Comparison of ENCODE assay signal across 16 cellular contexts in the genomic region with DNA sequence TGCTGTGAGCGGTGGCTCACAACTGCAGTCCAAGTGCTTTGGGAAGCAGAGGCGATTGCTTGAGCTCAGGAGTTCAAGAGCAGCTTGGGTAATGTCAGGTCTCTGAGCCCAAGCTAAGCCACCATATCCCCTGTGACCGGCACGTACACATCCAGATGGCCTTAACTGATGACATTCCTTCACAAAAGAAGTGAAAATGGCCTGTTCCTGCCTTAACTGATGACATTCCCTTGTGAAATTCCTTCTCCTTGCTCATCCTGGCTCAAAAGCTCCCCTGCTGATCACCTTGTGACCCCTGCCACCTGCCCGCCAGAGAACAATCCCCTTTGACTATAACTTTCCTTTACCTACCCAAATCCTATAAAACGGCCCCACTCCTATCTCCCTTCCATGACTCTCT. TPM values are rescaled to one million over a fixed set of nuclear protein-coding genes. Genes with fewer than 3 reads are reported as not detected.
DNase-seq lines count a peak whose midpoint lies in the region; ATAC-seq, FAIRE-seq and TF ChIP-seq lines count a peak whose summit lies in the region.
"Had no signal": no experiment of that assay in that cellular context is flagged by ENCODE, and none has a peak within 500 bp of the region (broad histone marks: within the 10 kb centered on the region; RNA-seq: fewer than 3 reads in every experiment).

No MANE protein-coding gene starts in this region.

- peak overlapping the region; percentile 52 for H3K4me3 Mint-ChIP-seq in activated CD4-positive, alpha-beta memory T cell treated with anti-CD3 and anti-CD28 coated beads, Interleukin-2, amount 10 ng/mL, durations not matched to agents 7 days and 5 days
- H3K4me3 Mint-ChIP-seq in stimulated activated naive B cell treated with anti-CD40 and anti-IgM and Interleukin-4, amounts not matched to agents 10 μg/mL and 1 μg/mL and 100 μg/mL, for 72 hours, result peak overlapping the region; percentile 22 to 66
- H3K4me3 Mint-ChIP-seq: activated B cell treated with CpG ODN at 0.5 μM for 24 hours had no signal

- no peaks in the 10 kb centered on the region for H3K27me3 ChIP-seq in left ventricle myocardium inferior (ENCODE audit: low read depth)
- H3K27me3 ChIP-seq in iPS-20b (ENCODE audit: insufficient read depth, low read length), result no peaks in the 10 kb centered on the region
- H3K27me3 ChIP-seq in transverse colon, result no peaks in the 10 kb centered on the region
- H3K27me3 ChIP-seq: Peyer's patch had no signal

- TF ChIP-seq POLR2A in transverse colon (IDR thresholded peaks at IDR 0.05), result no peak

- H3K27me3 Mint-ChIP-seq in activated CD4-positive, alpha-beta memory T cell treated with anti-CD3 and anti-CD28 coated beads, Interleukin-2, amount 10 ng/mL, durations not matched to agents 7 days and 5 days, result no peaks in the 10 kb centered on the region
- H3K27me3 Mint-ChIP-seq in stimulated activated naive B cell treated with anti-CD40 and anti-IgM and Interleukin-4, amounts not matched to agents 10 μg/mL and 1 μg/mL and 100 μg/mL, for 72 hours, result no peaks in the 10 kb centered on the region
- H3K27me3 Mint-ChIP-seq: activated B cell treated with CpG ODN at 0.5 μM for 24 hours had no signal

- no peak for TF ChIP-seq EP300 in transverse colon (IDR thresholded peaks at IDR 0.05; ENCODE audit: low read depth)

- no peak for ATAC-seq in left ventricle myocardium superior
- no peak for ATAC-seq in stimulated activated naive B cell treated with anti-CD40 and anti-IgM and Interleukin-4, amounts not matched to agents 10 μg/mL and 1 μg/mL and 100 μg/mL, for 72 hours (replicated peaks)

- H3K36me3 Mint-ChIP-seq in activated CD4-positive, alpha-beta memory T cell treated with anti-CD3 and anti-CD28 coated beads, Interleukin-2, amount 10 ng/mL, durations not matched to agents 7 days and 5 days (ENCODE audit: low read depth), result peaks cover 76% of the 10 kb centered on the region
- H3K36me3 Mint-ChIP-seq in stimulated activated naive B cell treated with anti-CD40 and anti-IgM and Interleukin-4, amounts not matched to agents 10 μg/mL and 1 μg/mL and 100 μg/mL, for 72 hours, result peaks cover 40 to 64% of the 10 kb centered on the region in 2 donors

- TF ChIP-seq CTCF in left ventricle myocardium inferior (IDR thresholded peaks at IDR 0.05; ENCODE audit: borderline replicate concordance), result no peak
- no peak for TF ChIP-seq CTCF in transverse colon (IDR thresholded peaks at IDR 0.05)

- H3K9me3 Mint-ChIP-seq in activated CD4-positive, alpha-beta memory T cell treated with anti-CD3 and anti-CD28 coated beads, Interleukin-2, amount 10 ng/mL, durations not matched to agents 7 days and 5 days, result no peaks in the 10 kb centered on the region
- H3K9me3 Mint-ChIP-seq in stimulated activated naive B cell treated with anti-CD40 and anti-IgM and Interleukin-4, amounts not matched to agents 10 μg/mL and 1 μg/mL and 100 μg/mL, for 72 hours, result no peaks in the 10 kb centered on the region
- H3K9me3 Mint-ChIP-seq: activated B cell treated with CpG ODN at 0.5 μM for 24 hours, brain had no signal

- in situ Hi-C loops in transverse colon (cut with MboI; ENCODE audit: low pct_ligation_motif_present in 1 of 4, low pct_unique_long_range_greater_than_20kb in 1 of 4, low sequenced_read_pairs in 3 of 4), result no loop called here

- POLR2A ChIA-PET in activated CD4-positive, alpha-beta memory T cell treated with anti-CD3 and anti-CD28 coated beads, Interleukin-2, amount 10 ng/mL, durations not matched to agents 7 days and 5 days (lab: Charles Lee), result interaction anchor here (2.0 kb wide), 1 partner anchor 10 kb away, joined by 5 read pairs; no protein-coding TSS in a partner anchor

- no peaks in the 10 kb centered on the region for H3K9me3 ChIP-seq in left ventricle myocardium inferior (replicated peaks)
- no peaks in the 10 kb centered on the region for H3K9me3 ChIP-seq in iPS-20b (ENCODE audit: insufficient read depth, low read depth, low read length)
- no peaks in the 10 kb centered on the region for H3K9me3 ChIP-seq in transverse colon
- H3K9me3 ChIP-seq: Peyer's patch had no signal

- H3K4me1 Mint-ChIP-seq in activated CD4-positive, alpha-beta memory T cell treated with anti-CD3 and anti-CD28 coated beads, Interleukin-2, amount 10 ng/mL, durations not matched to agents 7 days and 5 days, result peaks cover 75% of the 10 kb centered on the region
- H3K4me1 Mint-ChIP-seq in stimulated activated naive B cell treated with anti-CD40 and anti-IgM and Interleukin-4, amounts not matched to agents 10 μg/mL and 1 μg/mL and 100 μg/mL, for 72 hours, result peaks cover 39 to 69% of the 10 kb centered on the region in 2 donors

- H3K9ac ChIP-seq in iPS-20b (ENCODE audit: low read depth, low read length), result peak overlapping the region; percentile 57; the same call in 1 of the 2 replicates

- peak overlapping the region; percentile 96 for H3K27ac ChIP-seq in left ventricle myocardium inferior (replicated peaks)
- no peak overlapping the region for H3K27ac ChIP-seq in iPS-20b (ENCODE audit: low read length)
- H3K27ac ChIP-seq in transverse colon, result peak overlapping the region in 2 of 4 donors; percentile 18 to 25

- peak overlapping the region; percentile 65 for H3K27ac Mint-ChIP-seq in activated CD4-positive, alpha-beta memory T cell treated with anti-CD3 and anti-CD28 coated beads, Interleukin-2, amount 10 ng/mL, durations not matched to agents 7 days and 5 days
- H3K27ac Mint-ChIP-seq in stimulated activated naive B cell treated with anti-CD40 and anti-IgM and Interleukin-4, amounts not matched to agents 10 μg/mL and 1 μg/mL and 100 μg/mL, for 72 hours, result peak overlapping the region; percentile 27
- H3K27ac Mint-ChIP-seq: activated B cell treated with CpG ODN at 0.5 μM for 24 hours had no signal

- H3K4me1 ChIP-seq in left ventricle myocardium inferior (peaks cover 68% of the 10 kb centered on the region), iPS-20b (ENCODE audit: insufficient read depth, low read length) (peaks cover 28% of the 10 kb centered on the region), transverse colon (peaks cover 3 to 28% (median 9%) of the 10 kb centered on the region in 4 donors)

- no peak for FAIRE-seq in HTR-8/SVneo (lab: Jason Lieb, UNC)
- FAIRE-seq: D721Med had no signal

- peaks cover 28% of the 10 kb centered on the region for H3K36me3 ChIP-seq in left ventricle myocardium inferior
- peaks cover 38% of the 10 kb centered on the region for H3K36me3 ChIP-seq in iPS-20b (ENCODE audit: insufficient read depth, low read depth, low read length)
- peaks cover 0 to 9% (median 4%) of the 10 kb centered on the region in 4 donors for H3K36me3 ChIP-seq in transverse colon

- intact Hi-C loops in left ventricle myocardium inferior (cut with micrococcal nuclease), result loop anchor here (10.0 kb wide), 1 partner anchor 87 kb away; no protein-coding TSS in a partner anchor
- intact Hi-C loops in left ventricle myocardium superior (cut with micrococcal nuclease), result no loop called here
- intact Hi-C loops in transverse colon (cut with DNase I; ENCODE audit: low total_unique reads), result no loop called here

- no peak for DNase-seq in left ventricle myocardium inferior
- DNase-seq in left ventricle myocardium superior, result no peak
- no peak for DNase-seq in activated CD4-positive, alpha-beta memory T cell treated with anti-CD3 and anti-CD28 coated beads, Interleukin-2, amount 10 ng/mL, durations not matched to agents 7 days and 5 days
- DNase-seq in stimulated activated naive B cell treated with anti-CD40 and anti-IgM and Interleukin-4, amounts not matched to agents 10 μg/mL and 1 μg/mL and 100 μg/mL, for 72 hours, result no peak
- no peak for DNase-seq in HTR-8/SVneo (ENCODE audit: insufficient read length, low spot score)
- DNase-seq in transverse colon, result no peak
- DNase-seq in NCI-H2081 (lab: John Stamatoyannopoulos, UW), result no peak
- DNase-seq: activated B cell treated with CpG ODN at 0.5 μM for 24 hours, MM.1S, NCI-H774, occipital lobe, Peyer's patch had no signal

- CTCF ChIA-PET in activated CD4-positive, alpha-beta memory T cell treated with anti-CD3 and anti-CD28 coated beads, Interleukin-2, amount 10 ng/mL, durations not matched to agents 7 days and 5 days (lab: Charles Lee), result no interaction called here

- WGBS in transverse colon (ENCODE audit: low coverage in 1 of 2), 2 donors, result 84 to 100% methylated on average over 2 to 6 of the region's 6 CpGs

- H3K4me3 ChIP-seq in left ventricle myocardium inferior, result peak overlapping the region; percentile 83
- H3K4me3 ChIP-seq in iPS-20b (ENCODE audit: low read length), result peak overlapping the region; percentile 31
- H3K4me3 ChIP-seq in transverse colon, result no peak overlapping the region
- H3K4me3 ChIP-seq: Peyer's patch had no signal

RNA-seq across cellular contexts. Expression of a gene that starts 4.5 kb away (rescaled TPM):
- total RNA-seq in left ventricle myocardium inferior (5.4 TPM), left ventricle myocardium superior (4.5 TPM), transverse colon (10 to 100 TPM in 3 of 4 donors, 1 to 10 TPM in 1; 3.4 to 11.2 (median 10.7) TPM)
- total RNA-seq in activated CD4-positive, alpha-beta memory T cell treated with anti-CD3 and anti-CD28 coated beads, Interleukin-2, amount 10 ng/mL, durations not matched to agents 7 days and 5 days, result 1 to 10 TPM; 6.1 to 6.9 TPM

RNA-seq across cellular contexts. Expression of a gene that starts 48.6 kb away (rescaled TPM):
- not detected for total RNA-seq in left ventricle myocardium inferior
- not detected for total RNA-seq in left ventricle myocardium superior
- total RNA-seq in activated CD4-positive, alpha-beta memory T cell treated with anti-CD3 and anti-CD28 coated beads, Interleukin-2, amount 10 ng/mL, durations not matched to agents 7 days and 5 days, result not detected
- under 1 TPM in 2 of 4 donors, not detected in 2; 0.27 to 0.32 TPM for total RNA-seq in transverse colon
- total RNA-seq: activated B cell treated with CpG ODN at 0.5 μM for 24 hours, lower leg skin, occipital lobe had no signal

Comparison
In these comparisons a context has a peak if more than half of its experiments do, and no peak if none do; other contexts are left out.
1. H3K4me3 ChIP-seq: peak in left ventricle myocardium inferior (single experiment) and iPS-20b (single experiment); none in transverse colon (0 of 4).